8 cellular contexts compared by ENCODE assay signal in the genomic region with DNA sequence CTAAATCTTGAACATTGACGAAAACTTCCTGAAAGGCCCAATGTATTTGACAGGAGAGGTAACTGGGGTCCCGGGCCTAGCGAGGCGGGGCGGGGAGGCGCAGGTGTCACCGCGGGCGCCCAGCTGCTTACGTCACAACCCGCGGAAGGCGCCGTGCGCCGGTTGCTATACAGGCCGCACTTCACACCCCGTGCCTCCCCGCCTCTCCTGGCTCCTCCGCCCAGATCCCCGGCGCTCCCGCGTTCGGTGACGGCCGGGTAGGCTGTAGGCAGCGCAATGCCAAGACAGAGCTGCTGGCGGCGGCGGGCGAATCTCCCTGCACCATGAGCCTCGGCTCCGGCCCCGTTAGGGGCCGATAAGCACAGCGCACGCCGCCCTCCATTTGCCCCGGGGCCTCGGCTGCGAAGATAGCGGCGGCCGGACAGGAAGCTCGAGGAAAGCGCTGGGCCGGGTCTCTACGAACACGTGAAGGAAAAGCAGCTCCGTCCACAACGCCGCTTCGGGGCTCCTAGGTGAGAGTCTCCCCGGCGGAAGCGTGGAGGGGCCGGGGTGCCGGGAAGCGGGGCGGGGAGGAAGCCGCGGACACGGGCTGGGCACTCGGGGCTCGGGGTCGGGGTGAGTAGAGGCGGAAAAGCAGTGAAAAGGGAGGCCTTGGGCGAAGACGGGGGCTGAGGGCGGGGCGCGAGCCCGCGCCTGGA. TPM values are rescaled to one million over a fixed set of nuclear protein-coding genes. Genes with fewer than 3 reads are reported as not detected.
A peak's percentile ranks its signal among the peaks of the same experiment; 100 is the strongest.
DNase-seq lines count a peak whose midpoint lies in the region; ATAC-seq and TF ChIP-seq lines count a peak whose summit lies in the region.

A gene with protein sequence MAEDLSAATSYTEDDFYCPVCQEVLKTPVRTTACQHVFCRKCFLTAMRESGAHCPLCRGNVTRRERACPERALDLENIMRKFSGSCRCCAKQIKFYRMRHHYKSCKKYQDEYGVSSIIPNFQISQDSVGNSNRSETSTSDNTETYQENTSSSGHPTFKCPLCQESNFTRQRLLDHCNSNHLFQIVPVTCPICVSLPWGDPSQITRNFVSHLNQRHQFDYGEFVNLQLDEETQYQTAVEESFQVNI (plus strand): TSS at position 151 of the 698 bp plus-strand sequence. CDS start 903 bp downstream, outside the sequence.

- H3K4me1 ChIP-seq in SK-N-SH (ENCODE audit: control insufficient read depth in 1 of 2, insufficient read depth in 2 of 2, low read depth in 1 of 2, low read length in 1 of 2): peaks cover 4 to 9% of the 10 kb centered on the region in 2 experiments; a peak in 3 of 4 replicates
- peaks cover 15% of the 10 kb centered on the region for H3K4me1 ChIP-seq in osteoblast (ENCODE audit: insufficient read depth, low read length)
- H3K4me1 ChIP-seq in testis: peaks cover 10% of the 10 kb centered on the region

- DNase-seq in GM06990 (ENCODE audit: extremely low read depth, insufficient read length): peak; percentile 92
- peak; percentile 58 for DNase-seq in NCI-H1048 (lab: John Stamatoyannopoulos, UW)
- DNase-seq in SK-N-SH: peak; percentile 89
- DNase-seq in activated naive CD4-positive, alpha-beta T cell treated with anti-CD3 and anti-CD28 coated beads, Interleukin-2, amount 50 U/mL, for 16 hours: peak; percentile 88
- DNase-seq in glomerular endothelial cell (ENCODE audit: extremely low read depth, low read depth, low spot score): no peak
- peak; percentile 95 for DNase-seq in osteoblast (ENCODE audit: insufficient read length, low spot score, missing footprints)
- peak; percentile 94 for DNase-seq in testis

- WGBS in SK-N-SH (ENCODE audit: low lambda C conversion rate): 1% methylated on average over 27 of the region's 75 CpGs
- WGBS in testis, 2 donors: 1% methylated on average over 31 to 66 of the region's 75 CpGs

- TF ChIP-seq POLR2A in testis (IDR thresholded peaks at IDR 0.05): no peak

- H3K27ac ChIP-seq in SK-N-SH (ENCODE audit: low read depth in 2 of 2, low read length in 1 of 2): peak within 1 kb of the TSS; percentile 94 to 98
- peak within 1 kb of the TSS; percentile 80 for H3K27ac ChIP-seq in osteoblast (ENCODE audit: low read depth, low read length)
- H3K27ac ChIP-seq in testis: peak within 1 kb of the TSS; percentile 99 to 100

- H3K9me3 ChIP-seq in SK-N-SH: no peaks in the 10 kb centered on the region
- no peaks in the 10 kb centered on the region for H3K9me3 ChIP-seq in osteoblast (ENCODE audit: low read depth, low read length)
- no peaks in the 10 kb centered on the region for H3K9me3 ChIP-seq in testis

- H3K36me3 ChIP-seq in GM06990 (ENCODE audit: control insufficient read depth, insufficient read depth, low read length) (peaks cover 2% of the 10 kb centered on the region; the same call in 1 of the 2 replicates), SK-N-SH (replicated peaks in 1 of 2; ENCODE audit: control insufficient read depth in 1 of 2, insufficient read depth in 2 of 2, low read length in 1 of 2) (peaks cover 3 to 8% of the 10 kb centered on the region in 2 experiments), osteoblast (ENCODE audit: insufficient read depth, low read length) (peaks cover 5% of the 10 kb centered on the region), testis (ENCODE audit: low read depth, missing control alignments) (no peaks in the 10 kb centered on the region)

- ATAC-seq in HG02571 (IDR thresholded peaks at IDR 0.05; ENCODE audit: unreplicated experiment): peak; percentile 62

- CTCF ChIA-PET in SK-N-SH (lab: Yijun Ruan, JAX): no interaction called here

- intact Hi-C loops in testis (cut with DNase I; ENCODE audit: low total_unique reads): loop anchor here (5.0 kb wide), 1 partner anchor 150 kb away; a partner anchor contains a TSS

- H3K9ac ChIP-seq in SK-N-SH: peak within 1 kb of the TSS; percentile 98

- peak within 1 kb of the TSS; percentile 87 for H3K4me3 ChIP-seq in GM06990 (replicated peaks; ENCODE audit: low read depth, low read length)
- peak within 1 kb of the TSS; percentile 82 to 95 for H3K4me3 ChIP-seq in SK-N-SH (ENCODE audit: low read depth in 2 of 2, low read length in 1 of 2)
- peak within 1 kb of the TSS; percentile 96 for H3K4me3 ChIP-seq in osteoblast (ENCODE audit: insufficient read depth, low read length)
- peak within 1 kb of the TSS; percentile 93 to 96 for H3K4me3 ChIP-seq in testis

- H3K27me3 ChIP-seq in GM06990 (replicated peaks; ENCODE audit: control insufficient read depth, insufficient read depth, low read length) (no peaks in the 10 kb centered on the region), SK-N-SH (ENCODE audit: insufficient read depth) (no peaks in the 10 kb centered on the region), osteoblast (ENCODE audit: insufficient read depth, low read length) (no peaks in the 10 kb centered on the region), testis (no peaks in the 10 kb centered on the region)

- no peak for TF ChIP-seq EP300 in SK-N-SH (IDR thresholded peaks at IDR 0.05; ENCODE audit: borderline replicate concordance in 1 of 2, low read depth in 1 of 2, low read length in 1 of 2)

- H3K79me2 ChIP-seq in SK-N-SH (ENCODE audit: insufficient read depth) (peaks cover 43% of the 10 kb centered on the region), osteoblast (ENCODE audit: insufficient read depth, low read length) (peaks cover 43% of the 10 kb centered on the region)

- POLR2A ChIA-PET in SK-N-SH (lab: Yijun Ruan, JAX): interaction anchor here (1.0 kb wide), 1 partner anchor 20 kb away, joined by 3 read pairs; no protein-coding TSS in a partner anchor

- H3K4me2 ChIP-seq in SK-N-SH (peak within 1 kb of the TSS; percentile 99), osteoblast (ENCODE audit: insufficient read depth, low read length) (peak within 1 kb of the TSS; percentile 90)

- peak within 1 kb of the TSS; percentile 97 for H2AFZ ChIP-seq in SK-N-SH (ENCODE audit: low read depth)
- H2AFZ ChIP-seq in osteoblast (ENCODE audit: low read length): peak within 1 kb of the TSS; percentile 92

- H3K9me2 ChIP-seq in SK-N-SH: no peaks in the 10 kb centered on the region

- H4K20me1 ChIP-seq in SK-N-SH (ENCODE audit: insufficient read depth): peaks cover 9% of the 10 kb centered on the region
- peaks cover 15% of the 10 kb centered on the region for H4K20me1 ChIP-seq in osteoblast (ENCODE audit: insufficient read depth, low read length)

- no peak for TF ChIP-seq CTCF in GM06990 (IDR thresholded peaks at IDR 0.05; ENCODE audit: insufficient read depth, low read length, poor library complexity, severe bottlenecking)
- TF ChIP-seq CTCF in SK-N-SH (IDR thresholded peaks at IDR 0.05): no peak
- TF ChIP-seq CTCF in osteoblast (IDR thresholded peaks at IDR 0.05; ENCODE audit: extremely low read depth, low read depth, low read length): no peak
- no peak for TF ChIP-seq CTCF in testis (IDR thresholded peaks at IDR 0.05)

- peaks cover 17% of the 10 kb centered on the region for H3F3A ChIP-seq in SK-N-SH (replicated peaks; ENCODE audit: insufficient read depth)

- TF ChIP-seq RAD21 in SK-N-SH (IDR thresholded peaks at IDR 0.05; ENCODE audit: low read length): no peak

TF ChIP-seq in SK-N-SH, 30 proteins besides CTCF, POLR2A, EP300 and RAD21 (continues in another document):
- no peak; the same call in 1 of the 2 replicates for TF ChIP-seq SIN3A (IDR thresholded peaks at IDR 0.05; ENCODE audit: borderline replicate concordance, low read depth, low read length)
- no peak for TF ChIP-seq FOSL2 (IDR thresholded peaks at IDR 0.05; ENCODE audit: borderline replicate concordance, low read depth)
- peak; percentile 14; the same call in 1 of the 2 replicates for TF ChIP-seq GATA2 (CRISPR knock-in tag; IDR thresholded peaks at IDR 0.05)
- no peak for TF ChIP-seq EZH2phosphoT487 (IDR thresholded peaks at IDR 0.05; ENCODE audit: borderline replicate concordance, low read depth)
- no peak for TF ChIP-seq RFX5 (IDR thresholded peaks at IDR 0.05; ENCODE audit: low read length)
- TF ChIP-seq, protein P1, sequence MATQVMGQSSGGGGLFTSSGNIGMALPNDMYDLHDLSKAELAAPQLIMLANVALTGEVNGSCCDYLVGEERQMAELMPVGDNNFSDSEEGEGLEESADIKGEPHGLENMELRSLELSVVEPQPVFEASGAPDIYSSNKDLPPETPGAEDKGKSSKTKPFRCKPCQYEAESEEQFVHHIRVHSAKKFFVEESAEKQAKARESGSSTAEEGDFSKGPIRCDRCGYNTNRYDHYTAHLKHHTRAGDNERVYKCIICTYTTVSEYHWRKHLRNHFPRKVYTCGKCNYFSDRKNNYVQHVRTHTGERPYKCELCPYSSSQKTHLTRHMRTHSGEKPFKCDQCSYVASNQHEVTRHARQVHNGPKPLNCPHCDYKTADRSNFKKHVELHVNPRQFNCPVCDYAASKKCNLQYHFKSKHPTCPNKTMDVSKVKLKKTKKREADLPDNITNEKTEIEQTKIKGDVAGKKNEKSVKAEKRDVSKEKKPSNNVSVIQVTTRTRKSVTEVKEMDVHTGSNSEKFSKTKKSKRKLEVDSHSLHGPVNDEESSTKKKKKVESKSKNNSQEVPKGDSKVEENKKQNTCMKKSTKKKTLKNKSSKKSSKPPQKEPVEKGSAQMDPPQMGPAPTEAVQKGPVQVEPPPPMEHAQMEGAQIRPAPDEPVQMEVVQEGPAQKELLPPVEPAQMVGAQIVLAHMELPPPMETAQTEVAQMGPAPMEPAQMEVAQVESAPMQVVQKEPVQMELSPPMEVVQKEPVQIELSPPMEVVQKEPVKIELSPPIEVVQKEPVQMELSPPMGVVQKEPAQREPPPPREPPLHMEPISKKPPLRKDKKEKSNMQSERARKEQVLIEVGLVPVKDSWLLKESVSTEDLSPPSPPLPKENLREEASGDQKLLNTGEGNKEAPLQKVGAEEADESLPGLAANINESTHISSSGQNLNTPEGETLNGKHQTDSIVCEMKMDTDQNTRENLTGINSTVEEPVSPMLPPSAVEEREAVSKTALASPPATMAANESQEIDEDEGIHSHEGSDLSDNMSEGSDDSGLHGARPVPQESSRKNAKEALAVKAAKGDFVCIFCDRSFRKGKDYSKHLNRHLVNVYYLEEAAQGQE (IDR thresholded peaks at IDR 0.05; ENCODE audit: low read depth, low read length): no peak
- no peak for TF ChIP-seq FOXM1 (IDR thresholded peaks at IDR 0.05; ENCODE audit: low read depth)
- TF ChIP-seq, protein P2, sequence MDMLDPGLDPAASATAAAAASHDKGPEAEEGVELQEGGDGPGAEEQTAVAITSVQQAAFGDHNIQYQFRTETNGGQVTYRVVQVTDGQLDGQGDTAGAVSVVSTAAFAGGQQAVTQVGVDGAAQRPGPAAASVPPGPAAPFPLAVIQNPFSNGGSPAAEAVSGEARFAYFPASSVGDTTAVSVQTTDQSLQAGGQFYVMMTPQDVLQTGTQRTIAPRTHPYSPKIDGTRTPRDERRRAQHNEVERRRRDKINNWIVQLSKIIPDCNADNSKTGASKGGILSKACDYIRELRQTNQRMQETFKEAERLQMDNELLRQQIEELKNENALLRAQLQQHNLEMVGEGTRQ (IDR thresholded peaks at IDR 0.05; ENCODE audit: borderline replicate concordance, low read depth, low read length): no peak

RNA-seq across cellular contexts. Expression of the gene that starts here (rescaled TPM):
- polyA plus RNA-seq in SK-N-SH (2012; rRNA removed) (17.6 and 22.3 TPM in 2 replicates), testis (ENCODE audit: insufficient read depth, low read depth, low replicate concordance) (295 TPM)
- polyA plus RNA-seq in SK-N-SH (2012; cell fraction: cytosol; rRNA removed): 18.5 and 20.9 TPM in 2 replicates
- polyA plus RNA-seq in SK-N-SH (2012; cell fraction: nucleus; rRNA removed): 13.2 and 14.4 TPM in 2 replicates
- total RNA-seq in glomerular endothelial cell (19.3 and 35.9 TPM in 2 replicates), osteoblast (21.4 and 22.1 TPM in 2 replicates), testis (100 to 1,000 TPM; 121 to 190 TPM)

Comparison
In these comparisons a context has a peak if more than half of its experiments do, and no peak if none do; other contexts are left out.
1. RNA of the gene that starts here (polyA plus RNA-seq): 295 TPM in testis (single experiment); 13.2 to 22.3 TPM in SK-N-SH; every median in the first group is over 10 times any median in the second.
2. Peak in every context shown above with its lines, with median percentiles within 50 percentile points of each other: H3K4me3 ChIP-seq and H3K27ac ChIP-seq.